ENCODE assay signal across 3 cellular contexts in the genomic region with DNA sequence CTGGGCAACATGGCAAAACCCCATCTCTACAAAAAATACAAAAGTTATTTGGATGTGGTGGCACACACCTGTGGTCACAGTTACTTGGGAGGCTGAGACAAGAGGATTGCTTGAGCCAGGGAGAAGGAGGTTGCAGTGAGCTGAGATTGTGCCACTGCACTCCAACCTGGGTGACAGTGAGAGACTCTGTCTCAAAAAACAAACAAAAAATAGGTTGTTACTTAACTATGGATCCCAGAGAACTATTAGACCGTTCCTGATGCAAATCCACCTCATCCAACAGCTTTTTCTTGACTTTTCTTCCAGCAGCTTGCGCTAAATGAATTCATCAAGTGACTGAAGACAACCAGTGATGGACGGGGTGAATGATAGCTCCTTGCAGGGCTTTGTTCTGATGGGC.
TF ChIP-seq lines count a peak whose summit lies in the region.

A gene (plus strand): TSS at position 301 of the 400 bp plus-strand sequence. CDS start 52 bp downstream, at position 353.

TF ChIP-seq in liver, 16 proteins besides CTCF, POLR2A, EP300 and RAD21:
- TF ChIP-seq HNF4A (conservative IDR thresholded peaks at IDR 0.05) (no peak), TAF1 (conservative IDR thresholded peaks at IDR 0.05) (no peak), GABPA (IDR thresholded peaks at IDR 0.05 in 1 of 2, conservative IDR thresholded peaks at IDR 0.05 in 1 of 2) (no peak), JUND (IDR thresholded peaks at IDR 0.05) (no peak), YY1 (IDR thresholded peaks at IDR 0.05) (no peak), NR2F2 (IDR thresholded peaks at IDR 0.05) (no peak), EGR1 (IDR thresholded peaks at IDR 0.05; ENCODE audit: low read depth in 2 of 2) (no peak), FOXA2 (IDR thresholded peaks at IDR 0.05) (no peak), HNF4G (IDR thresholded peaks at IDR 0.05) (no peak), RXRA (IDR thresholded peaks at IDR 0.05) (no peak), SP1 (IDR thresholded peaks at IDR 0.05) (no peak), FOXA1 (IDR thresholded peaks at IDR 0.05) (no peak)
- TF ChIP-seq, protein P1, sequence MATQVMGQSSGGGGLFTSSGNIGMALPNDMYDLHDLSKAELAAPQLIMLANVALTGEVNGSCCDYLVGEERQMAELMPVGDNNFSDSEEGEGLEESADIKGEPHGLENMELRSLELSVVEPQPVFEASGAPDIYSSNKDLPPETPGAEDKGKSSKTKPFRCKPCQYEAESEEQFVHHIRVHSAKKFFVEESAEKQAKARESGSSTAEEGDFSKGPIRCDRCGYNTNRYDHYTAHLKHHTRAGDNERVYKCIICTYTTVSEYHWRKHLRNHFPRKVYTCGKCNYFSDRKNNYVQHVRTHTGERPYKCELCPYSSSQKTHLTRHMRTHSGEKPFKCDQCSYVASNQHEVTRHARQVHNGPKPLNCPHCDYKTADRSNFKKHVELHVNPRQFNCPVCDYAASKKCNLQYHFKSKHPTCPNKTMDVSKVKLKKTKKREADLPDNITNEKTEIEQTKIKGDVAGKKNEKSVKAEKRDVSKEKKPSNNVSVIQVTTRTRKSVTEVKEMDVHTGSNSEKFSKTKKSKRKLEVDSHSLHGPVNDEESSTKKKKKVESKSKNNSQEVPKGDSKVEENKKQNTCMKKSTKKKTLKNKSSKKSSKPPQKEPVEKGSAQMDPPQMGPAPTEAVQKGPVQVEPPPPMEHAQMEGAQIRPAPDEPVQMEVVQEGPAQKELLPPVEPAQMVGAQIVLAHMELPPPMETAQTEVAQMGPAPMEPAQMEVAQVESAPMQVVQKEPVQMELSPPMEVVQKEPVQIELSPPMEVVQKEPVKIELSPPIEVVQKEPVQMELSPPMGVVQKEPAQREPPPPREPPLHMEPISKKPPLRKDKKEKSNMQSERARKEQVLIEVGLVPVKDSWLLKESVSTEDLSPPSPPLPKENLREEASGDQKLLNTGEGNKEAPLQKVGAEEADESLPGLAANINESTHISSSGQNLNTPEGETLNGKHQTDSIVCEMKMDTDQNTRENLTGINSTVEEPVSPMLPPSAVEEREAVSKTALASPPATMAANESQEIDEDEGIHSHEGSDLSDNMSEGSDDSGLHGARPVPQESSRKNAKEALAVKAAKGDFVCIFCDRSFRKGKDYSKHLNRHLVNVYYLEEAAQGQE (IDR thresholded peaks at IDR 0.05) = no peak
- TF ChIP-seq, protein P2, sequence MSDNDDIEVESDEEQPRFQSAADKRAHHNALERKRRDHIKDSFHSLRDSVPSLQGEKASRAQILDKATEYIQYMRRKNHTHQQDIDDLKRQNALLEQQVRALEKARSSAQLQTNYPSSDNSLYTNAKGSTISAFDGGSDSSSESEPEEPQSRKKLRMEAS (IDR thresholded peaks at IDR 0.05) = no peak
- TF ChIP-seq, protein P3, sequence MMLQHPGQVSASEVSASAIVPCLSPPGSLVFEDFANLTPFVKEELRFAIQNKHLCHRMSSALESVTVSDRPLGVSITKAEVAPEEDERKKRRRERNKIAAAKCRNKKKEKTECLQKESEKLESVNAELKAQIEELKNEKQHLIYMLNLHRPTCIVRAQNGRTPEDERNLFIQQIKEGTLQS (IDR thresholded peaks at IDR 0.05) = no peak
- TF ChIP-seq, protein P4, sequence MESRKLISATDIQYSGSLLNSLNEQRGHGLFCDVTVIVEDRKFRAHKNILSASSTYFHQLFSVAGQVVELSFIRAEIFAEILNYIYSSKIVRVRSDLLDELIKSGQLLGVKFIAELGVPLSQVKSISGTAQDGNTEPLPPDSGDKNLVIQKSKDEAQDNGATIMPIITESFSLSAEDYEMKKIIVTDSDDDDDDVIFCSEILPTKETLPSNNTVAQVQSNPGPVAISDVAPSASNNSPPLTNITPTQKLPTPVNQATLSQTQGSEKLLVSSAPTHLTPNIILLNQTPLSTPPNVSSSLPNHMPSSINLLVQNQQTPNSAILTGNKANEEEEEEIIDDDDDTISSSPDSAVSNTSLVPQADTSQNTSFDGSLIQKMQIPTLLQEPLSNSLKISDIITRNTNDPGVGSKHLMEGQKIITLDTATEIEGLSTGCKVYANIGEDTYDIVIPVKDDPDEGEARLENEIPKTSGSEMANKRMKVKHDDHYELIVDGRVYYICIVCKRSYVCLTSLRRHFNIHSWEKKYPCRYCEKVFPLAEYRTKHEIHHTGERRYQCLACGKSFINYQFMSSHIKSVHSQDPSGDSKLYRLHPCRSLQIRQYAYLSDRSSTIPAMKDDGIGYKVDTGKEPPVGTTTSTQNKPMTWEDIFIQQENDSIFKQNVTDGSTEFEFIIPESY (IDR thresholded peaks at IDR 0.05) = no peak
TF ChIP-seq in liver: peak in this region for 0.

TF ChIP-seq in HepG2, 621 proteins besides CTCF, POLR2A, EP300 and RAD21:
- TF ChIP-seq, protein P5, sequence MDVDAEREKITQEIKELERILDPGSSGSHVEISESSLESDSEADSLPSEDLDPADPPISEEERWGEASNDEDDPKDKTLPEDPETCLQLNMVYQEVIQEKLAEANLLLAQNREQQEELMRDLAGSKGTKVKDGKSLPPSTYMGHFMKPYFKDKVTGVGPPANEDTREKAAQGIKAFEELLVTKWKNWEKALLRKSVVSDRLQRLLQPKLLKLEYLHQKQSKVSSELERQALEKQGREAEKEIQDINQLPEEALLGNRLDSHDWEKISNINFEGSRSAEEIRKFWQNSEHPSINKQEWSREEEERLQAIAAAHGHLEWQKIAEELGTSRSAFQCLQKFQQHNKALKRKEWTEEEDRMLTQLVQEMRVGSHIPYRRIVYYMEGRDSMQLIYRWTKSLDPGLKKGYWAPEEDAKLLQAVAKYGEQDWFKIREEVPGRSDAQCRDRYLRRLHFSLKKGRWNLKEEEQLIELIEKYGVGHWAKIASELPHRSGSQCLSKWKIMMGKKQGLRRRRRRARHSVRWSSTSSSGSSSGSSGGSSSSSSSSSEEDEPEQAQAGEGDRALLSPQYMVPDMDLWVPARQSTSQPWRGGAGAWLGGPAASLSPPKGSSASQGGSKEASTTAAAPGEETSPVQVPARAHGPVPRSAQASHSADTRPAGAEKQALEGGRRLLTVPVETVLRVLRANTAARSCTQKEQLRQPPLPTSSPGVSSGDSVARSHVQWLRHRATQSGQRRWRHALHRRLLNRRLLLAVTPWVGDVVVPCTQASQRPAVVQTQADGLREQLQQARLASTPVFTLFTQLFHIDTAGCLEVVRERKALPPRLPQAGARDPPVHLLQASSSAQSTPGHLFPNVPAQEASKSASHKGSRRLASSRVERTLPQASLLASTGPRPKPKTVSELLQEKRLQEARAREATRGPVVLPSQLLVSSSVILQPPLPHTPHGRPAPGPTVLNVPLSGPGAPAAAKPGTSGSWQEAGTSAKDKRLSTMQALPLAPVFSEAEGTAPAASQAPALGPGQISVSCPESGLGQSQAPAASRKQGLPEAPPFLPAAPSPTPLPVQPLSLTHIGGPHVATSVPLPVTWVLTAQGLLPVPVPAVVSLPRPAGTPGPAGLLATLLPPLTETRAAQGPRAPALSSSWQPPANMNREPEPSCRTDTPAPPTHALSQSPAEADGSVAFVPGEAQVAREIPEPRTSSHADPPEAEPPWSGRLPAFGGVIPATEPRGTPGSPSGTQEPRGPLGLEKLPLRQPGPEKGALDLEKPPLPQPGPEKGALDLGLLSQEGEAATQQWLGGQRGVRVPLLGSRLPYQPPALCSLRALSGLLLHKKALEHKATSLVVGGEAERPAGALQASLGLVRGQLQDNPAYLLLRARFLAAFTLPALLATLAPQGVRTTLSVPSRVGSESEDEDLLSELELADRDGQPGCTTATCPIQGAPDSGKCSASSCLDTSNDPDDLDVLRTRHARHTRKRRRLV (CRISPR knock-in tag; IDR thresholded peaks at IDR 0.05) = no peak
- TF ChIP-seq, protein P6, sequence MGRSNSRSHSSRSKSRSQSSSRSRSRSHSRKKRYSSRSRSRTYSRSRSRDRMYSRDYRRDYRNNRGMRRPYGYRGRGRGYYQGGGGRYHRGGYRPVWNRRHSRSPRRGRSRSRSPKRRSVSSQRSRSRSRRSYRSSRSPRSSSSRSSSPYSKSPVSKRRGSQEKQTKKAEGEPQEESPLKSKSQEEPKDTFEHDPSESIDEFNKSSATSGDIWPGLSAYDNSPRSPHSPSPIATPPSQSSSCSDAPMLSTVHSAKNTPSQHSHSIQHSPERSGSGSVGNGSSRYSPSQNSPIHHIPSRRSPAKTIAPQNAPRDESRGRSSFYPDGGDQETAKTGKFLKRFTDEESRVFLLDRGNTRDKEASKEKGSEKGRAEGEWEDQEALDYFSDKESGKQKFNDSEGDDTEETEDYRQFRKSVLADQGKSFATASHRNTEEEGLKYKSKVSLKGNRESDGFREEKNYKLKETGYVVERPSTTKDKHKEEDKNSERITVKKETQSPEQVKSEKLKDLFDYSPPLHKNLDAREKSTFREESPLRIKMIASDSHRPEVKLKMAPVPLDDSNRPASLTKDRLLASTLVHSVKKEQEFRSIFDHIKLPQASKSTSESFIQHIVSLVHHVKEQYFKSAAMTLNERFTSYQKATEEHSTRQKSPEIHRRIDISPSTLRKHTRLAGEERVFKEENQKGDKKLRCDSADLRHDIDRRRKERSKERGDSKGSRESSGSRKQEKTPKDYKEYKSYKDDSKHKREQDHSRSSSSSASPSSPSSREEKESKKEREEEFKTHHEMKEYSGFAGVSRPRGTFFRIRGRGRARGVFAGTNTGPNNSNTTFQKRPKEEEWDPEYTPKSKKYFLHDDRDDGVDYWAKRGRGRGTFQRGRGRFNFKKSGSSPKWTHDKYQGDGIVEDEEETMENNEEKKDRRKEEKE (IDR thresholded peaks at IDR 0.05) = no peak
- no peak for TF ChIP-seq ZSCAN9 (CRISPR knock-in tag; IDR thresholded peaks at IDR 0.05; ENCODE audit: borderline replicate concordance)
- TF ChIP-seq, protein P7, sequence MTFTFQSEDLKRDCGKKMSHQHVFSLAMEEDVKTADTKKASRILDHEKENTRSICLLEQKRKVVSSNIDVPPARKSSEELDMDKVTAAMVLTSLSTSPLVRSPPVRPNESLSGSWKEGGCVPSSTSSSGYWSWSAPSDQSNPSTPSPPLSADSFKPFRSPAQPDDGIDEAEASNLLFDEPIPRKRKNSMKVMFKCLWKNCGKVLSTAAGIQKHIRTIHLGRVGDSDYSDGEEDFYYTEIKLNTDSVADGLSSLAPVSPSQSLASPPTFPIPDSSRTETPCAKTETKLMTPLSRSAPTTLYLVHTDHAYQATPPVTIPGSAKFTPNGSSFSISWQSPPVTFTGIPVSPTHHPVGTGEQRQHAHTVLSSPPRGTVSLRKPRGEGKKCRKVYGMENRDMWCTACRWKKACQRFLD (CRISPR knock-in tag; IDR thresholded peaks at IDR 0.05; ENCODE audit: borderline replicate concordance) = no peak
TF ChIP-seq in HepG2: peak in this region for 0.

TF ChIP-seq in K562, 482 proteins besides CTCF, POLR2A, EP300 and RAD21:
- TF ChIP-seq, protein P8, sequence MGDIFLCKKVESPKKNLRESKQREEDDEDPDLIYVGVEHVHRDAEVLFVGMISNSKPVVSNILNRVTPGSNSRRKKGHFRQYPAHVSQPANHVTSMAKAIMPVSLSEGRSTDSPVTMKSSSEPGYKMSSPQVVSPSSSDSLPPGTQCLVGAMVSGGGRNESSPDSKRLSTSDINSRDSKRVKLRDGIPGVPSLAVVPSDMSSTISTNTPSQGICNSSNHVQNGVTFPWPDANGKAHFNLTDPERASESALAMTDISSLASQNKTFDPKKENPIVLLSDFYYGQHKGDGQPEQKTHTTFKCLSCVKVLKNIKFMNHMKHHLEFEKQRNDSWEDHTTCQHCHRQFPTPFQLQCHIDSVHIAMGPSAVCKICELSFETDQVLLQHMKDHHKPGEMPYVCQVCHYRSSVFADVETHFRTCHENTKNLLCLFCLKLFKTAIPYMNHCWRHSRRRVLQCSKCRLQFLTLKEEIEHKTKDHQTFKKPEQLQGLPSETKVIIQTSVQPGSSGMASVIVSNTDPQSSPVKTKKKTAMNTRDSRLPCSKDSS (IDR thresholded peaks at IDR 0.05; ENCODE audit: low read depth, partially characterized antibody) = no peak
- TF ChIP-seq NCOA2 (IDR thresholded peaks at IDR 0.05; ENCODE audit: partially characterized antibody in 2 of 2) (no peak), GATA2 (CRISPR knock-in tag; IDR thresholded peaks at IDR 0.05) (no peak), PHTF2 (CRISPR knock-in tag; IDR thresholded peaks at IDR 0.05) (no peak), EP400 (IDR thresholded peaks at IDR 0.05) (no peak), FOXK1 (CRISPR knock-in tag; IDR thresholded peaks at IDR 0.05; ENCODE audit: borderline replicate concordance) (no peak), FOXK2 (conservative IDR thresholded peaks at IDR 0.05 in 1 of 2, IDR thresholded peaks at IDR 0.05 in 1 of 2; ENCODE audit: low read depth in 2 of 2) (no peak), TCF3 (CRISPR knock-in tag; IDR thresholded peaks at IDR 0.05) (no peak), ZNF23 (CRISPR knock-in tag; IDR thresholded peaks at IDR 0.05) (no peak)
- TF ChIP-seq, protein P9, sequence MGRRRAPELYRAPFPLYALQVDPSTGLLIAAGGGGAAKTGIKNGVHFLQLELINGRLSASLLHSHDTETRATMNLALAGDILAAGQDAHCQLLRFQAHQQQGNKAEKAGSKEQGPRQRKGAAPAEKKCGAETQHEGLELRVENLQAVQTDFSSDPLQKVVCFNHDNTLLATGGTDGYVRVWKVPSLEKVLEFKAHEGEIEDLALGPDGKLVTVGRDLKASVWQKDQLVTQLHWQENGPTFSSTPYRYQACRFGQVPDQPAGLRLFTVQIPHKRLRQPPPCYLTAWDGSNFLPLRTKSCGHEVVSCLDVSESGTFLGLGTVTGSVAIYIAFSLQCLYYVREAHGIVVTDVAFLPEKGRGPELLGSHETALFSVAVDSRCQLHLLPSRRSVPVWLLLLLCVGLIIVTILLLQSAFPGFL (CRISPR knock-in tag; IDR thresholded peaks at IDR 0.05) = no peak
- TF ChIP-seq, protein P10, sequence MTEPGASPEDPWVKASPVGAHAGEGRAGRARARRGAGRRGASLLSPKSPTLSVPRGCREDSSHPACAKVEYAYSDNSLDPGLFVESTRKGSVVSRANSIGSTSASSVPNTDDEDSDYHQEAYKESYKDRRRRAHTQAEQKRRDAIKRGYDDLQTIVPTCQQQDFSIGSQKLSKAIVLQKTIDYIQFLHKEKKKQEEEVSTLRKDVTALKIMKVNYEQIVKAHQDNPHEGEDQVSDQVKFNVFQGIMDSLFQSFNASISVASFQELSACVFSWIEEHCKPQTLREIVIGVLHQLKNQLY (CRISPR knock-in tag; conservative IDR thresholded peaks at IDR 0.05) = no peak
TF ChIP-seq in K562: peak in this region for 0.
